In the genomic region with DNA sequence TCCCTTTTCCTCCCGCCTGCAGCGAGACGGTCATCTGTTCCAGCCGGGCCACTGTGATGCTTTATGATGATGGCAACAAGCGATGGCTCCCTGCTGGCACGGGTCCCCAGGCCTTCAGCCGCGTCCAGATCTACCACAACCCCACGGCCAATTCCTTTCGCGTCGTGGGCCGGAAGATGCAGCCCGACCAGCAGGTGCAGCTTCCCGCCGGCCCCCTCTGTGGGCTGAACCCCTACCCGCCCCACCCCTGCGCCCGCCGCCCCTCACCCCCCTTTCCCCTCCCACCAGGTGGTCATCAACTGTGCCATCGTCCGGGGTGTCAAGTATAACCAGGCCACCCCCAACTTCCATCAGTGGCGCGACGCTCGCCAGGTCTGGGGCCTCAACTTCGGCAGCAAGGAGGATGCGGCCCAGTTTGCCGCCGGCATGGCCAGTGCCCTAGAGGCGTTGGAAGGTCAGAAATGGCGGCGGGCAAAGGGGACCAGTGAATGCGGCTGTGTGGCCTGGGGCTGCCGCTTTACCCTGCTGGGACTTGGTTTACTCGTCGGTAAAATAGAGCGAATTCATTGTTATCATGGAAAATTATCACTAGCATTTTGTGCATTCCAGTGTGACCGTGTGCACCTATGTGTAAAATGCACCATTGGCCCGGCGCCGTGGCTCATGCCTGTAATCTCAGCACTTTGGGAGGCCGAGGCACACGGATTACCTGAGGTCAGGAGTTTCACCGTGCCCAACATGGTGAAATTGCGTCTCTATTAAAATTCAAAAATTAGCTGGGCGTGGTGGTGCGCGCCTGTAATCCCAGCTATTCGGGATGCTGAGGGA, we compare ENCODE assay signal across 16 cellular contexts. TPM values are rescaled to one million over a fixed set of nuclear protein-coding genes. Genes with fewer than 3 reads are reported as not detected.
DNase-seq lines count a peak whose midpoint lies in the region; ATAC-seq and TF ChIP-seq lines count a peak whose summit lies in the region.
"Had no signal": no experiment of that assay in that cellular context is flagged by ENCODE, and none has a peak within 500 bp of the region (broad histone marks: within the 10 kb centered on the region; RNA-seq: fewer than 3 reads in every experiment).

No MANE protein-coding gene starts in this region.

- no peak overlapping the region for H3K4me3 Mint-ChIP-seq in activated naive CD4-positive, alpha-beta T cell treated with anti-CD3 and anti-CD28 coated beads for 36 hours
- no peak overlapping the region for H3K4me3 Mint-ChIP-seq in activated B cell treated with CpG ODN at 0.5 μM for 24 hours
- H3K4me3 Mint-ChIP-seq in stimulated activated naive B cell treated with anti-CD40 and anti-IgM and Interleukin-4, amounts not matched to agents 10 μg/mL and 1 μg/mL and 100 μg/mL, for 72 hours = no peak overlapping the region
- H3K4me3 Mint-ChIP-seq: nephron, type B pancreatic cell had no signal

- DNase-seq in activated naive CD4-positive, alpha-beta T cell treated with anti-CD3 and anti-CD28 coated beads for 36 hours = no peak
- DNase-seq in activated naive CD4-positive, alpha-beta T cell treated with Interleukin-2 at 50 U/mL for 16 hours = no peak
- DNase-seq in activated B cell treated with CpG ODN at 0.5 μM for 24 hours (no peak), hepatocyte (ENCODE audit: low spot score) (no peak), osteoblast (ENCODE audit: insufficient read length, low spot score, missing footprints) (no peak), DMS153 (lab: John Stamatoyannopoulos, UW) (no peak), HCEC 1CT (no peak)
- DNase-seq in stimulated activated naive B cell treated with anti-CD40 and anti-IgM and Interleukin-4, amounts not matched to agents 10 μg/mL and 1 μg/mL and 100 μg/mL, for 72 hours = no peak
- DNase-seq: activated CD4-positive, alpha-beta T cell treated with anti-CD3 and anti-CD28 coated beads, Interleukin-2, amount 50 U/mL, for 48 hours; anterior cingulate cortex; islet precursor cell; NCI-H1436 treated with DMSO at 0.1 percent for 48 hours had no signal

- CTCF ChIA-PET in activated naive CD4-positive, alpha-beta T cell treated with anti-CD3 and anti-CD28 coated beads for 36 hours (lab: Charles Lee) = no interaction called here
- CTCF ChIA-PET in activated B cell treated with CpG ODN at 0.5 μM for 24 hours (lab: Charles Lee) = interaction anchor here (1.7 kb wide), 1 partner anchor 39 kb away, joined by 4 read pairs; no protein-coding TSS in a partner anchor

- no peaks in the 10 kb centered on the region for H3K9me2 ChIP-seq in hepatocyte (replicated peaks; ENCODE audit: insufficient read depth)

- H3K4me3 ChIP-seq in hepatocyte (no peak overlapping the region), osteoblast (ENCODE audit: insufficient read depth, low read length) (no peak overlapping the region)

- H3K36me3 ChIP-seq in hepatocyte (replicated peaks; ENCODE audit: insufficient read depth, low read depth) (no peaks in the 10 kb centered on the region), osteoblast (ENCODE audit: insufficient read depth, low read length) (peaks cover 36% of the 10 kb centered on the region)

- H3K4me2 ChIP-seq in hepatocyte = no peak overlapping the region
- H3K4me2 ChIP-seq in osteoblast (ENCODE audit: insufficient read depth, low read length) = no peak overlapping the region

- H3K27ac ChIP-seq in hepatocyte = peak overlapping the region; percentile 12
- no peak overlapping the region for H3K27ac ChIP-seq in osteoblast (ENCODE audit: low read depth, low read length)

- H3K9me3 ChIP-seq in hepatocyte (ENCODE audit: low read depth) (no peaks in the 10 kb centered on the region), osteoblast (ENCODE audit: low read depth, low read length) (no peaks in the 10 kb centered on the region)

- peak overlapping the region; percentile 63 for H3K27ac Mint-ChIP-seq in activated naive CD4-positive, alpha-beta T cell treated with anti-CD3 and anti-CD28 coated beads for 36 hours
- peak overlapping the region; percentile 53 for H3K27ac Mint-ChIP-seq in activated B cell treated with CpG ODN at 0.5 μM for 24 hours
- peak overlapping the region; percentile 42 for H3K27ac Mint-ChIP-seq in stimulated activated naive B cell treated with anti-CD40 and anti-IgM and Interleukin-4, amounts not matched to agents 10 μg/mL and 1 μg/mL and 100 μg/mL, for 72 hours
- H3K27ac Mint-ChIP-seq: nephron, type B pancreatic cell had no signal

- H3K27me3 ChIP-seq in hepatocyte (no peaks in the 10 kb centered on the region), osteoblast (ENCODE audit: insufficient read depth, low read length) (no peaks in the 10 kb centered on the region)

- POLR2A ChIA-PET in activated B cell treated with CpG ODN at 0.5 μM for 24 hours (lab: Charles Lee) = interaction anchor here (0.6 to 1.7 kb wide), 2 partner anchors 8 to 185 kb away, joined by 3 to 4 read pairs; no protein-coding TSS in a partner anchor

- no peaks in the 10 kb centered on the region for H3K9me3 Mint-ChIP-seq in activated naive CD4-positive, alpha-beta T cell treated with anti-CD3 and anti-CD28 coated beads for 36 hours
- H3K9me3 Mint-ChIP-seq in activated B cell treated with CpG ODN at 0.5 μM for 24 hours = no peaks in the 10 kb centered on the region
- H3K9me3 Mint-ChIP-seq in stimulated activated naive B cell treated with anti-CD40 and anti-IgM and Interleukin-4, amounts not matched to agents 10 μg/mL and 1 μg/mL and 100 μg/mL, for 72 hours = no peaks in the 10 kb centered on the region
- H3K9me3 Mint-ChIP-seq: nephron, type B pancreatic cell had no signal

- ATAC-seq in activated B cell treated with CpG ODN at 0.5 μM for 24 hours (ENCODE audit: low read depth) = no peak
- no peak for ATAC-seq in stimulated activated naive B cell treated with anti-CD40 and anti-IgM and Interleukin-4, amounts not matched to agents 10 μg/mL and 1 μg/mL and 100 μg/mL, for 72 hours (replicated peaks)

- intact Hi-C loops in activated naive CD4-positive, alpha-beta T cell treated with anti-CD3 and anti-CD28 coated beads for 36 hours (cut with micrococcal nuclease) = no loop called here
- intact Hi-C loops in activated B cell treated with CpG ODN at 0.5 μM for 24 hours (cut with micrococcal nuclease) = no loop called here

- H3K79me2 ChIP-seq in hepatocyte = peaks cover 36% of the 10 kb centered on the region
- H3K79me2 ChIP-seq in osteoblast (ENCODE audit: insufficient read depth, low read length) = peaks cover 67% of the 10 kb centered on the region

- H3K27me3 Mint-ChIP-seq in activated naive CD4-positive, alpha-beta T cell treated with anti-CD3 and anti-CD28 coated beads for 36 hours (ENCODE audit: low read depth) = no peaks in the 10 kb centered on the region
- H3K27me3 Mint-ChIP-seq in activated B cell treated with CpG ODN at 0.5 μM for 24 hours = no peaks in the 10 kb centered on the region
- no peaks in the 10 kb centered on the region for H3K27me3 Mint-ChIP-seq in stimulated activated naive B cell treated with anti-CD40 and anti-IgM and Interleukin-4, amounts not matched to agents 10 μg/mL and 1 μg/mL and 100 μg/mL, for 72 hours
- H3K27me3 Mint-ChIP-seq: type B pancreatic cell had no signal

- H4K20me1 ChIP-seq in hepatocyte (ENCODE audit: insufficient read depth, poor library complexity, severe bottlenecking) = peaks cover 16% of the 10 kb centered on the region
- H4K20me1 ChIP-seq in osteoblast (ENCODE audit: insufficient read depth, low read length) = peaks cover 61% of the 10 kb centered on the region

- no peak overlapping the region for H2AFZ ChIP-seq in hepatocyte
- H2AFZ ChIP-seq in osteoblast (ENCODE audit: low read length) = no peak overlapping the region

- H3K36me3 Mint-ChIP-seq in activated naive CD4-positive, alpha-beta T cell treated with anti-CD3 and anti-CD28 coated beads for 36 hours (ENCODE audit: low read depth) = peaks cover 15% of the 10 kb centered on the region
- H3K36me3 Mint-ChIP-seq in activated B cell treated with CpG ODN at 0.5 μM for 24 hours (ENCODE audit: low read depth) = peaks cover 55% of the 10 kb centered on the region
- H3K36me3 Mint-ChIP-seq in stimulated activated naive B cell treated with anti-CD40 and anti-IgM and Interleukin-4, amounts not matched to agents 10 μg/mL and 1 μg/mL and 100 μg/mL, for 72 hours = peaks cover 47 to 63% of the 10 kb centered on the region in 2 donors
- H3K36me3 Mint-ChIP-seq: type B pancreatic cell had no signal

- TF ChIP-seq CTCF in activated B cell treated with CpG ODN at 0.5 μM for 24 hours (IDR thresholded peaks at IDR 0.05) (no peak), hepatocyte (IDR thresholded peaks at IDR 0.05; ENCODE audit: poor library complexity) (no peak), osteoblast (IDR thresholded peaks at IDR 0.05; ENCODE audit: extremely low read depth, low read depth, low read length) (no peak)

- peaks cover 26% of the 10 kb centered on the region for H3K4me1 Mint-ChIP-seq in activated naive CD4-positive, alpha-beta T cell treated with anti-CD3 and anti-CD28 coated beads for 36 hours (ENCODE audit: low read depth)
- H3K4me1 Mint-ChIP-seq in activated B cell treated with CpG ODN at 0.5 μM for 24 hours = peaks cover 40% of the 10 kb centered on the region
- peaks cover 42 to 56% of the 10 kb centered on the region in 2 donors for H3K4me1 Mint-ChIP-seq in stimulated activated naive B cell treated with anti-CD40 and anti-IgM and Interleukin-4, amounts not matched to agents 10 μg/mL and 1 μg/mL and 100 μg/mL, for 72 hours

- 94% methylated on average over 46 of the region's 50 CpGs for WGBS in hepatocyte (ENCODE audit: low lambda C conversion rate, missing lambda C conversion rate)

- H3K4me1 ChIP-seq in hepatocyte (ENCODE audit: insufficient read depth) = peaks cover 12% of the 10 kb centered on the region
- no peaks in the 10 kb centered on the region for H3K4me1 ChIP-seq in osteoblast (ENCODE audit: insufficient read depth, low read length)

RNA-seq across cellular contexts. Expression of a gene that starts 10.6 kb away (rescaled TPM):
- total RNA-seq in activated naive CD4-positive, alpha-beta T cell treated with anti-CD3 and anti-CD28 coated beads for 36 hours = 10 to 100 TPM; 94.5 to 99.6 TPM
- total RNA-seq in activated B cell treated with CpG ODN at 0.5 μM for 24 hours = 294 and 300 TPM in 2 replicates
- 57.3 and 68.9 TPM in 2 replicates for total RNA-seq in hepatocyte
- polyA plus RNA-seq in hepatocyte = 86.0 and 92.6 TPM in 2 replicates
- 50.1 and 71.3 TPM in 2 replicates for total RNA-seq in osteoblast

RNA-seq across cellular contexts. Expression of a gene that starts 19.6 kb away (rescaled TPM):
- 1 to 10 TPM; 2.3 to 2.5 TPM for total RNA-seq in activated naive CD4-positive, alpha-beta T cell treated with anti-CD3 and anti-CD28 coated beads for 36 hours
- total RNA-seq in activated B cell treated with CpG ODN at 0.5 μM for 24 hours = 0.80 and 1.4 TPM in 2 replicates
- total RNA-seq in hepatocyte = 0.40 and 1.9 TPM in 2 replicates
- polyA plus RNA-seq in hepatocyte = 0.59 and 1.4 TPM in 2 replicates
- total RNA-seq in osteoblast = 0.29 and 0.36 TPM in 2 replicates
- total RNA-seq: cerebellum, lung microvascular endothelial cell had no signal

RNA-seq across cellular contexts. Expression of a gene that starts 21.0 kb away (rescaled TPM):
- under 1 TPM; 0.69 to 0.84 TPM for total RNA-seq in activated naive CD4-positive, alpha-beta T cell treated with anti-CD3 and anti-CD28 coated beads for 36 hours
- total RNA-seq in activated B cell treated with CpG ODN at 0.5 μM for 24 hours = 1.2 and 1.5 TPM in 2 replicates
- 3.4 and 7.8 TPM in 2 replicates for total RNA-seq in hepatocyte
- 12.2 and 14.8 TPM in 2 replicates for polyA plus RNA-seq in hepatocyte
- total RNA-seq in osteoblast = 6.2 TPM in 2 replicates

RNA-seq across cellular contexts. Expression of a gene that starts 50.1 kb away (rescaled TPM):
- total RNA-seq in activated naive CD4-positive, alpha-beta T cell treated with anti-CD3 and anti-CD28 coated beads for 36 hours = 1 to 10 TPM; 8.0 to 8.7 TPM
- total RNA-seq in activated B cell treated with CpG ODN at 0.5 μM for 24 hours (16.8 and 20.4 TPM in 2 replicates), hepatocyte (37.9 and 73.1 TPM in 2 replicates), osteoblast (3.3 and 3.8 TPM in 2 replicates)
- 114 and 168 TPM in 2 replicates for polyA plus RNA-seq in hepatocyte
